In the genomic region with DNA sequence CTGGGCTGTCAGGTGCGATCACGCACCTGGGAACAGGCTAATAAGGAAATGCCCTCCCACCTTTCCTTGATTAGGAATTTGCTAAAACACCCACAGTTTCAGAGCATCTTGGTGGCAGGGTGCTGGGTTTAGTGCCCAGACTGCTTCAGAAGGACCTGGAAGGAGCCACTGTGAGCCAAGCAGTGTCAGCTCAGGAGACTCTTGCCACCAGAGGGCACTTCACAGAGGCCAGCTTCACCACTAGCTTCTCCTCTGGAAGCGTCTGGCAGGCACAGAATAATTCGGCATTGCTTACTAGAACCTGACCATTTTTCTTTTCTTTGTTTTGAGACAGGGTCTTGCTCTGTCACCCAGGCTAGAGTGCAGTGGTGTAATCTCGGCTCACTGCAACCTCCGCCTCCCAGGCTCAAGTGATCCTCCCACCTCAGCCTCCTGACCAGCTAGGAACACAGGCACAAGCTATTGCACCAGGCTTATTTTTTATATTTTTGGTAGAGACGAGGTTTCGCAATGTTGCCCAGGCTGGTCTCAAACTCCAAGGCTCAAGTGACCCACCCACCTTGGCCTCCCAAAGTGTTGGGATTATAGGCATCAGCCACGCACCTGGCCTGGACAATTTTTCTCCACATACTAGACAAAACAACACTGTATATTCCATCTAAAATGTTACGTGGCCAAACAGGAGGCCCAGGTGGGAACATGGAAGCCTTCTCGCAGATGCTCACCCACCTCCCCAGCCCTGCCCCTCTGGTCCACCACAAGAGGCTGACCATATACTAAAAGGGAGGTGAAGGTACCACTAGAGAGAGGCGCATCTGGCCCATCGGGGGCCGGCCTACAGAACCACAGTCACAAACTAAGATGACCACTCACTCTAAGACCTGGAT, we compare ENCODE assay signal across 1 cellular context.
TF ChIP-seq lines count a peak whose summit lies in the region.

No MANE protein-coding gene starts in this region.

TF ChIP-seq in GM23338, 12 proteins besides CTCF, POLR2A, EP300 and RAD21 (continued from another document):
- TF ChIP-seq, protein P1, sequence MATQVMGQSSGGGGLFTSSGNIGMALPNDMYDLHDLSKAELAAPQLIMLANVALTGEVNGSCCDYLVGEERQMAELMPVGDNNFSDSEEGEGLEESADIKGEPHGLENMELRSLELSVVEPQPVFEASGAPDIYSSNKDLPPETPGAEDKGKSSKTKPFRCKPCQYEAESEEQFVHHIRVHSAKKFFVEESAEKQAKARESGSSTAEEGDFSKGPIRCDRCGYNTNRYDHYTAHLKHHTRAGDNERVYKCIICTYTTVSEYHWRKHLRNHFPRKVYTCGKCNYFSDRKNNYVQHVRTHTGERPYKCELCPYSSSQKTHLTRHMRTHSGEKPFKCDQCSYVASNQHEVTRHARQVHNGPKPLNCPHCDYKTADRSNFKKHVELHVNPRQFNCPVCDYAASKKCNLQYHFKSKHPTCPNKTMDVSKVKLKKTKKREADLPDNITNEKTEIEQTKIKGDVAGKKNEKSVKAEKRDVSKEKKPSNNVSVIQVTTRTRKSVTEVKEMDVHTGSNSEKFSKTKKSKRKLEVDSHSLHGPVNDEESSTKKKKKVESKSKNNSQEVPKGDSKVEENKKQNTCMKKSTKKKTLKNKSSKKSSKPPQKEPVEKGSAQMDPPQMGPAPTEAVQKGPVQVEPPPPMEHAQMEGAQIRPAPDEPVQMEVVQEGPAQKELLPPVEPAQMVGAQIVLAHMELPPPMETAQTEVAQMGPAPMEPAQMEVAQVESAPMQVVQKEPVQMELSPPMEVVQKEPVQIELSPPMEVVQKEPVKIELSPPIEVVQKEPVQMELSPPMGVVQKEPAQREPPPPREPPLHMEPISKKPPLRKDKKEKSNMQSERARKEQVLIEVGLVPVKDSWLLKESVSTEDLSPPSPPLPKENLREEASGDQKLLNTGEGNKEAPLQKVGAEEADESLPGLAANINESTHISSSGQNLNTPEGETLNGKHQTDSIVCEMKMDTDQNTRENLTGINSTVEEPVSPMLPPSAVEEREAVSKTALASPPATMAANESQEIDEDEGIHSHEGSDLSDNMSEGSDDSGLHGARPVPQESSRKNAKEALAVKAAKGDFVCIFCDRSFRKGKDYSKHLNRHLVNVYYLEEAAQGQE (IDR thresholded peaks at IDR 0.05; ENCODE audit: unreplicated experiment): no peak
- TF ChIP-seq, protein P2, sequence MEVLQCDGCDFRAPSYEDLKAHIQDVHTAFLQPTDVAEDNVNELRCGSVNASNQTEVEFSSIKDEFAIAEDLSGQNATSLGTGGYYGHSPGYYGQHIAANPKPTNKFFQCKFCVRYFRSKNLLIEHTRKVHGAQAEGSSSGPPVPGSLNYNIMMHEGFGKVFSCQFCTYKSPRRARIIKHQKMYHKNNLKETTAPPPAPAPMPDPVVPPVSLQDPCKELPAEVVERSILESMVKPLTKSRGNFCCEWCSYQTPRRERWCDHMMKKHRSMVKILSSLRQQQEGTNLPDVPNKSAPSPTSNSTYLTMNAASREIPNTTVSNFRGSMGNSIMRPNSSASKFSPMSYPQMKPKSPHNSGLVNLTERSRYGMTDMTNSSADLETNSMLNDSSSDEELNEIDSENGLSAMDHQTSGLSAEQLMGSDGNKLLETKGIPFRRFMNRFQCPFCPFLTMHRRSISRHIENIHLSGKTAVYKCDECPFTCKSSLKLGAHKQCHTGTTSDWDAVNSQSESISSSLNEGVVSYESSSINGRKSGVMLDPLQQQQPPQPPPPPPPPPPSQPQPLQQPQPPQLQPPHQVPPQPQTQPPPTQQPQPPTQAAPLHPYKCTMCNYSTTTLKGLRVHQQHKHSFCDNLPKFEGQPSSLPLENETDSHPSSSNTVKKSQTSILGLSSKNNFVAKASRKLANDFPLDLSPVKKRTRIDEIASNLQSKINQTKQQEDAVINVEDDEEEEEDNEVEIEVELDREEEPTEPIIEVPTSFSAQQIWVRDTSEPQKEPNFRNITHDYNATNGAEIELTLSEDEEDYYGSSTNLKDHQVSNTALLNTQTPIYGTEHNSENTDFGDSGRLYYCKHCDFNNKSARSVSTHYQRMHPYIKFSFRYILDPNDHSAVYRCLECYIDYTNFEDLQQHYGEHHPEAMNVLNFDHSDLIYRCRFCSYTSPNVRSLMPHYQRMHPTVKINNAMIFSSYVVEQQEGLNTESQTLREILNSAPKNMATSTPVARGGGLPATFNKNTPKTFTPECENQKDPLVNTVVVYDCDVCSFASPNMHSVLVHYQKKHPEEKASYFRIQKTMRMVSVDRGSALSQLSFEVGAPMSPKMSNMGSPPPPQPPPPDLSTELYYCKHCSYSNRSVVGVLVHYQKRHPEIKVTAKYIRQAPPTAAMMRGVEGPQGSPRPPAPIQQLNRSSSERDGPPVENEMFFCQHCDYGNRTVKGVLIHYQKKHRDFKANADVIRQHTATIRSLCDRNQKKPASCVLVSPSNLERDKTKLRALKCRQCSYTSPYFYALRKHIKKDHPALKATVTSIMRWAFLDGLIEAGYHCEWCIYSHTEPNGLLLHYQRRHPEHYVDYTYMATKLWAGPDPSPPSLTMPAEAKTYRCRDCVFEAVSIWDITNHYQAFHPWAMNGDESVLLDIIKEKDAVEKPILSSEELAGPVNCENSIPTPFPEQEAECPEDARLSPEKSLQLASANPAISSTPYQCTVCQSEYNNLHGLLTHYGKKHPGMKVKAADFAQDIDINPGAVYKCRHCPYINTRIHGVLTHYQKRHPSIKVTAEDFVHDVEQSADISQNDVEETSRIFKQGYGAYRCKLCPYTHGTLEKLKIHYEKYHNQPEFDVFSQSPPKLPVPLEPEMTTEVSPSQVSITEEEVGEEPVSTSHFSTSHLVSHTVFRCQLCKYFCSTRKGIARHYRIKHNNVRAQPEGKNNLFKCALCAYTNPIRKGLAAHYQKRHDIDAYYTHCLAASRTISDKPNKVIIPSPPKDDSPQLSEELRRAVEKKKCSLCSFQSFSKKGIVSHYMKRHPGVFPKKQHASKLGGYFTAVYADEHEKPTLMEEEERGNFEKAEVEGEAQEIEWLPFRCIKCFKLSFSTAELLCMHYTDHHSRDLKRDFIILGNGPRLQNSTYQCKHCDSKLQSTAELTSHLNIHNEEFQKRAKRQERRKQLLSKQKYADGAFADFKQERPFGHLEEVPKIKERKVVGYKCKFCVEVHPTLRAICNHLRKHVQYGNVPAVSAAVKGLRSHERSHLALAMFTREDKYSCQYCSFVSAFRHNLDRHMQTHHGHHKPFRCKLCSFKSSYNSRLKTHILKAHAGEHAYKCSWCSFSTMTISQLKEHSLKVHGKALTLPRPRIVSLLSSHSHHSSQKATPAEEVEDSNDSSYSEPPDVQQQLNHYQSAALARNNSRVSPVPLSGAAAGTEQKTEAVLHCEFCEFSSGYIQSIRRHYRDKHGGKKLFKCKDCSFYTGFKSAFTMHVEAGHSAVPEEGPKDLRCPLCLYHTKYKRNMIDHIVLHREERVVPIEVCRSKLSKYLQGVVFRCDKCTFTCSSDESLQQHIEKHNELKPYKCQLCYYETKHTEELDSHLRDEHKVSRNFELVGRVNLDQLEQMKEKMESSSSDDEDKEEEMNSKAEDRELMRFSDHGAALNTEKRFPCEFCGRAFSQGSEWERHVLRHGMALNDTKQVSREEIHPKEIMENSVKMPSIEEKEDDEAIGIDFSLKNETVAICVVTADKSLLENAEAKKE (CRISPR knock-in tag; IDR thresholded peaks at IDR 0.05): no peak
TF ChIP-seq in GM23338: peak in this region for 0.
